In genomic region chr15:69451951-69452701, GRCh38 we compare ENCODE assay signal across 8 cellular contexts. TPM values are rescaled to one million over a fixed set of nuclear protein-coding genes. Genes with fewer than 3 reads are reported as not detected.
DNase-seq lines count a peak whose midpoint lies in the region; ATAC-seq, FAIRE-seq and TF ChIP-seq lines count a peak whose summit lies in the region.

No MANE protein-coding gene starts in this region.

- intact Hi-C loops in pancreas (cut with DNase I) = no loop called here

- no peak for TF ChIP-seq CTCF in gastroesophageal sphincter (IDR thresholded peaks at IDR 0.05)
- TF ChIP-seq CTCF in pancreas (IDR thresholded peaks at IDR 0.05) = no peak

- H3K36me3 ChIP-seq in gastroesophageal sphincter (peaks cover 0 to 24% of the 10 kb centered on the region in 2 donors), pancreas (peaks cover 0 to 23% (median 12%) of the 10 kb centered on the region in 3 donors)

- H3K27me3 Mint-ChIP-seq in IgD-negative memory B cell = no peaks in the 10 kb centered on the region
- no peaks in the 10 kb centered on the region for H3K27me3 Mint-ChIP-seq in activated T-cell treated with anti-CD3 and anti-CD28 coated beads, Interleukin-2, amount 50 U/mL, for 24 hours

- H3K27ac Mint-ChIP-seq in IgD-negative memory B cell = peak overlapping the region; percentile 95 to 100 (median 96)
- peak overlapping the region; percentile 98 for H3K27ac Mint-ChIP-seq in activated T-cell treated with anti-CD3 and anti-CD28 coated beads, Interleukin-2, amount 50 U/mL, for 24 hours

- H3K4me3 ChIP-seq in gastroesophageal sphincter (peak overlapping the region; percentile 93 to 96), pancreas (peak overlapping the region; percentile 82 to 95 (median 92))

- H3K4me1 ChIP-seq in gastroesophageal sphincter (peaks cover 0 to 34% (median 15%) of the 10 kb centered on the region in 3 donors), pancreas (peaks cover 8 to 21% (median 11%) of the 10 kb centered on the region in 3 donors)

- no peaks in the 10 kb centered on the region for H3K27me3 ChIP-seq in gastroesophageal sphincter
- H3K27me3 ChIP-seq in pancreas = no peaks in the 10 kb centered on the region

- H3K4me3 Mint-ChIP-seq in IgD-negative memory B cell = peak overlapping the region; percentile 96 to 100 (median 98)
- H3K4me3 Mint-ChIP-seq in activated T-cell treated with anti-CD3 and anti-CD28 coated beads, Interleukin-2, amount 50 U/mL, for 24 hours = peak overlapping the region; percentile 95

- no peak for TF ChIP-seq EP300 in gastroesophageal sphincter (IDR thresholded peaks at IDR 0.05)

- H3K36me3 Mint-ChIP-seq in IgD-negative memory B cell = peaks cover 3% of the 10 kb centered on the region
- peaks cover 63% of the 10 kb centered on the region for H3K36me3 Mint-ChIP-seq in activated T-cell treated with anti-CD3 and anti-CD28 coated beads, Interleukin-2, amount 50 U/mL, for 24 hours (ENCODE audit: low read depth)

- no peak for FAIRE-seq in pancreas (lab: Jason Lieb, UNC)

- no peaks in the 10 kb centered on the region for H3K9me3 Mint-ChIP-seq in IgD-negative memory B cell
- H3K9me3 Mint-ChIP-seq in activated T-cell treated with anti-CD3 and anti-CD28 coated beads, Interleukin-2, amount 50 U/mL, for 24 hours = no peaks in the 10 kb centered on the region

- H3K9me3 ChIP-seq in gastroesophageal sphincter (no peaks in the 10 kb centered on the region), pancreas (no peaks in the 10 kb centered on the region)

- peaks cover 27 to 29% (median 28%) of the 10 kb centered on the region in 3 donors for H3K4me1 Mint-ChIP-seq in IgD-negative memory B cell
- H3K4me1 Mint-ChIP-seq in activated T-cell treated with anti-CD3 and anti-CD28 coated beads, Interleukin-2, amount 50 U/mL, for 24 hours (ENCODE audit: low read depth) = peaks cover 33% of the 10 kb centered on the region

- TF ChIP-seq POLR2A in gastroesophageal sphincter (IDR thresholded peaks at IDR 0.05) = no peak

- DNase-seq in GM04504 (ENCODE audit: low read depth) (peak; percentile 24), pancreas (no peak), globus pallidus (ENCODE audit: low spot score) (no peak), NCI-H1436 (lab: John Stamatoyannopoulos, UW) (no peak)
- DNase-seq in activated T-cell treated with anti-CD3 and anti-CD28 coated beads, Interleukin-2, amount 50 U/mL, for 24 hours = peak; percentile 67

- H3K27ac ChIP-seq in gastroesophageal sphincter (peak overlapping the region; percentile 75 to 98 (median 94)), pancreas (peak overlapping the region; percentile 81 to 87 (median 86))

- ATAC-seq in GM21717 (IDR thresholded peaks at IDR 0.05; ENCODE audit: unreplicated experiment) = peak; percentile 34
- peak; percentile 37 for ATAC-seq in gastroesophageal sphincter
- ATAC-seq in pancreas = peak; percentile 28 to 55 (median 52)

- 18 to 30% methylated on average over 27 of the region's 32 CpGs for WGBS in gastroesophageal sphincter (ENCODE audit: low coverage in 1 of 2), 2 donors
- 17 to 21% methylated on average over 32 of the region's 32 CpGs for WGBS in pancreas, 2 donors

RNA-seq across cellular contexts. Expression of gene RPLP1, which starts 0.5 kb away (rescaled TPM):
- polyA plus RNA-seq in IgD-negative memory B cell (3,528 TPM), pancreas (100 to 1,000 TPM; 638 to 738 TPM)
- total RNA-seq in gastroesophageal sphincter (100 to 1,000 TPM; 337 to 657 (median 426) TPM), pancreas (1,000 to 10,000 TPM in 1 of 6 donors, 100 to 1,000 TPM in 5; 578 to 1,123 (median 772) TPM)

RNA-seq across cellular contexts. Expression of gene KIF23, which starts 38.0 kb away (rescaled TPM):
- 1.0 TPM for polyA plus RNA-seq in IgD-negative memory B cell
- 1 to 10 TPM; 1.1 to 8.6 (median 4.7) TPM for total RNA-seq in gastroesophageal sphincter
- 1 to 10 TPM in 2 of 6 donors, under 1 TPM in 4; 0.19 to 2.0 (median 0.82) TPM for total RNA-seq in pancreas
- 1 to 10 TPM in 1 of 2 donors, under 1 TPM in 1; 0.91 to 2.0 TPM for polyA plus RNA-seq in pancreas

Comparison
In these comparisons a context has a peak if more than half of its experiments do, and no peak if none do; other contexts are left out.
1. DNase-seq: peak in GM04504 (single experiment) and activated T-cell treated with anti-CD3 and anti-CD28 coated beads, Interleukin-2, amount 50 U/mL, for 24 hours (single experiment); none in pancreas (0 of 6), globus pallidus (single experiment) and NCI-H1436 (single experiment).
2. Peak in every context shown above with its lines, with median percentiles within 50 percentile points of each other: ATAC-seq.